16 cellular contexts compared by ENCODE assay signal in the genomic region with DNA sequence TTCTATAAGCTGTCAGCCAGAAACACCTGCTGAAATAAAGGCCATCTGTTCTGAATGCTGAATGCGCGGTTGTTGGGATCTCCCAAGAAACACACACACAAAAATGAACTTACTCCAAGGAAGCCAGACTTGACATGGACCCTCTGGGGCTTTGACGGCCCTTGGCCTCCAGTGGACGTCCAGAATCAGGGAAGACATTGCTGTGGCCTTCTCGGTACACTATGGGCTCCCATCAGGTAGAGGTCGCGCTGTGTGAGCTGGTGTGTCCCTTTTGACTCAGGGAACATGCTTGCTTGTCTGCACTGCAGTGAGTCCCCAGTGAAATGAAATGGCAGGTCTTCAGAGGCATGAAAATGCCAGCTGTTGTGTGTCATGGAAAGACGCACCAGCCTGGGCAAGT.
"Had no signal": no experiment of that assay in that cellular context is flagged by ENCODE, and none has a peak within 500 bp of the region (broad histone marks: within the 10 kb centered on the region; RNA-seq: fewer than 3 reads in every experiment).

No MANE protein-coding gene starts in this region.

- ATAC-seq: effector memory CD8-positive, alpha-beta T cell; gastrocnemius medialis; left lung; lower lobe of right lung; sciatic nerve had no signal

- H3K27me3 Mint-ChIP-seq: dendritic cell treated with granulocyte-macrophage colony-stimulating factor and Interleukin-4, amounts not matched to agents 40 ng/mL and 50 ng/mL, for 4 days had no signal

- H3K4me1 Mint-ChIP-seq: immature natural killer cell, memory B cell, naive B cell had no signal

- H3K9me3 Mint-ChIP-seq: dendritic cell treated with granulocyte-macrophage colony-stimulating factor and Interleukin-4, amounts not matched to agents 40 ng/mL and 50 ng/mL, for 4 days; effector memory CD8-positive, alpha-beta T cell; immature natural killer cell; memory B cell; naive B cell; nephron progenitor cell had no signal

- H3K4me3 Mint-ChIP-seq: dendritic cell treated with granulocyte-macrophage colony-stimulating factor and Interleukin-4, amounts not matched to agents 40 ng/mL and 50 ng/mL, for 4 days; effector memory CD8-positive, alpha-beta T cell; immature natural killer cell; memory B cell; naive B cell; nephron progenitor cell had no signal

- H3K27ac Mint-ChIP-seq: dendritic cell treated with granulocyte-macrophage colony-stimulating factor and Interleukin-4, amounts not matched to agents 40 ng/mL and 50 ng/mL, for 4 days; effector memory CD8-positive, alpha-beta T cell; immature natural killer cell; memory B cell; naive B cell had no signal

- H3K36me3 Mint-ChIP-seq: immature natural killer cell, memory B cell, naive B cell had no signal

- DNase-seq: effector memory CD8-positive, alpha-beta T cell; gastrocnemius medialis; immature natural killer cell; left lung; lower lobe of right lung; naive B cell; nephron progenitor cell; stimulated activated CD4-positive, alpha-beta T cell treated with anti-CD3 and anti-CD28 coated beads, Interleukin-2, amount 100 ng/mL, for 24 hours; stimulated activated CD4-positive, alpha-beta T cell treated with anti-CD3 and anti-CD28 coated beads, Interleukin-4, amount 100 ng/mL, for 4 hours; stimulated activated naive CD4-positive, alpha-beta T cell; stomach; substantia nigra; trophoblast cell had no signal
